ENCODE assay signal across 9 cellular contexts in genomic region chr10:24952701-24953349, GRCh38. TPM values are rescaled to one million over a fixed set of nuclear protein-coding genes. Genes with fewer than 3 reads are reported as not detected.
A peak's percentile ranks its signal among the peaks of the same experiment; 100 is the strongest.
DNase-seq lines count a peak whose midpoint lies in the region; ATAC-seq lines count a peak whose summit lies in the region.
"Had no signal": no experiment of that assay in that cellular context is flagged by ENCODE, and none has a peak within 500 bp of the region (broad histone marks: within the 10 kb centered on the region; RNA-seq: fewer than 3 reads in every experiment).

No MANE protein-coding gene starts in this region.

- H3K27ac Mint-ChIP-seq in effector memory CD8-positive, alpha-beta T cell, result peak overlapping the region; percentile 57 to 91

- no peaks in the 10 kb centered on the region for H3K79me2 ChIP-seq in mesendoderm (ENCODE audit: control insufficient read depth, insufficient read depth, low read length)

- H3K27me3 ChIP-seq in mesendoderm (ENCODE audit: insufficient read depth, low read length, poor library complexity), result no peaks in the 10 kb centered on the region

- peaks cover 8 to 26% of the 10 kb centered on the region in 2 donors for H3K4me1 Mint-ChIP-seq in effector memory CD8-positive, alpha-beta T cell (ENCODE audit: low read depth in 2 of 2)

- peak overlapping the region; percentile 97 for H3K27ac ChIP-seq in mesendoderm (ENCODE audit: low read depth, low read length)
- H3K27ac ChIP-seq: neutrophil had no signal

- no peak overlapping the region for H4K5ac ChIP-seq in mesendoderm (ENCODE audit: low read length)

- H3K56ac ChIP-seq in mesendoderm (ENCODE audit: low read length), result peak overlapping the region; percentile 95

- no CpG with 5 or more reads among the region's 50 CpGs for WGBS in mesendoderm (ENCODE audit: extremely low coverage, insufficient coverage, low lambda C conversion rate)

- no peaks in the 10 kb centered on the region for H3K9me3 Mint-ChIP-seq in effector memory CD8-positive, alpha-beta T cell

- peak overlapping the region; percentile 99 for H3K4ac ChIP-seq in mesendoderm (ENCODE audit: low read depth, low read length)

- peak overlapping the region; percentile 98 for H3K18ac ChIP-seq in mesendoderm (ENCODE audit: low read length)

- H3K79me1 ChIP-seq in mesendoderm (ENCODE audit: low read length), result no peaks in the 10 kb centered on the region

- ATAC-seq in GM21786 (IDR thresholded peaks at IDR 0.05; ENCODE audit: unreplicated experiment), result peak; percentile 62
- ATAC-seq in effector memory CD8-positive, alpha-beta T cell (replicated peaks), result peak; percentile 83

- H3K9ac ChIP-seq in mesendoderm (ENCODE audit: low read length), result peak overlapping the region; percentile 87

- no peak overlapping the region for H2BK120ac ChIP-seq in mesendoderm (ENCODE audit: low read depth, low read length)

- H3K36me3 Mint-ChIP-seq in effector memory CD8-positive, alpha-beta T cell (ENCODE audit: insufficient read depth), result no peaks in the 10 kb centered on the region

- no peak overlapping the region for H2BK15ac ChIP-seq in mesendoderm (replicated peaks; ENCODE audit: low read depth)

- H3K4me3 Mint-ChIP-seq in effector memory CD8-positive, alpha-beta T cell, result peak overlapping the region; percentile 81 to 88

- H2AK5ac ChIP-seq in mesendoderm (ENCODE audit: low read length), result no peak overlapping the region

- H3K36me3 ChIP-seq in mesendoderm (ENCODE audit: control insufficient read depth, insufficient read depth, low read length), result no peaks in the 10 kb centered on the region
- H3K36me3 ChIP-seq: neutrophil had no signal

- peak overlapping the region; percentile 59 for H3K4me2 ChIP-seq in mesendoderm (ENCODE audit: low read length)

- H3K4me1 ChIP-seq in mesendoderm (ENCODE audit: control insufficient read depth, low read depth, low read length), result peaks cover 20% of the 10 kb centered on the region

- no peaks in the 10 kb centered on the region for H3K27me3 Mint-ChIP-seq in effector memory CD8-positive, alpha-beta T cell

- no peak overlapping the region for H4K8ac ChIP-seq in mesendoderm (ENCODE audit: low read depth, low read length)

- no peak overlapping the region for H3K23ac ChIP-seq in mesendoderm (ENCODE audit: low read length)

- peak overlapping the region; percentile 21 for H3K4me3 ChIP-seq in mesendoderm (ENCODE audit: low read length)

- H2BK5ac ChIP-seq in mesendoderm (ENCODE audit: low read length), result peak overlapping the region; percentile 69

- DNase-seq in ELR (ENCODE audit: low read depth), result peak; percentile 84
- peak; percentile 55 for DNase-seq in NCI-H1105 treated with DMSO at 0.1 percent for 48 hours (lab: John Stamatoyannopoulos, UW)
- peak; percentile 9 to 20 for DNase-seq in activated CD8-positive, alpha-beta memory T cell treated with anti-CD3 and anti-CD28 coated beads for 4 hours (ENCODE audit: low read depth in 2 of 2)
- DNase-seq in effector memory CD8-positive, alpha-beta T cell, result peak; percentile 33 to 49 (median 46)
- peak; percentile 93 for DNase-seq in mesendoderm
- peak; percentile 59 for DNase-seq in stimulated activated CD8-positive, alpha-beta memory T cell treated with anti-CD3 and anti-CD28 coated beads, Interleukin-4, amount 100 ng/mL, for 48 hours
- no peak for DNase-seq in NCI-H1048 (lab: John Stamatoyannopoulos, UW)

RNA-seq across cellular contexts. Expression of gene PRTFDC1, which starts 0.4 kb away (rescaled TPM):
- polyA plus RNA-seq in mesendoderm (2013, experiment 1 of 2), result 12.9 TPM
- polyA plus RNA-seq in mesendoderm (2013, experiment 2 of 2), result 13.8 TPM
